Comparison of ENCODE assay signal across 8 cellular contexts in genomic region chr11:76791002-76791770, GRCh38. TPM values are rescaled to one million over a fixed set of nuclear protein-coding genes. Genes with fewer than 3 reads are reported as not detected.
DNase-seq lines count a peak whose midpoint lies in the region; ATAC-seq and TF ChIP-seq lines count a peak whose summit lies in the region.
"Not testable (repeated sequence)": the region's sequence is repeated elsewhere in the genome, so short reads cannot be mapped to it uniquely, and the experiment has no call there.

No MANE protein-coding gene starts in this region.

- H4K20me1 ChIP-seq in smooth muscle cell (ENCODE audit: low read depth): peaks cover 100% of the 10 kb centered on the region

- not testable (repeated sequence) for H3K4me3 Mint-ChIP-seq in endodermal cell

- CTCF ChIA-PET in Panc1 (lab: Charles Lee): not testable (repeated sequence)

- BruUV-seq in Panc1 (replicated peaks; lab: Mats Ljungman, UMichigan): TSS peak; percentile 43

- POLR2A ChIA-PET in Panc1 (lab: Charles Lee): not testable (repeated sequence)

- intact Hi-C loops in Panc1 (cut with micrococcal nuclease; ENCODE audit: unreplicated experiment); left colon (cut with DNase I, micrococcal nuclease); vagina (cut with DNase I): not testable (repeated sequence)

- not testable (repeated sequence) for H2AFZ ChIP-seq in smooth muscle cell (ENCODE audit: low read depth)

- not testable (repeated sequence) for TF ChIP-seq CTCF in Panc1 (IDR thresholded peaks at IDR 0.05); endodermal cell (conservative IDR thresholded peaks at IDR 0.05); smooth muscle cell (IDR thresholded peaks at IDR 0.05; ENCODE audit: borderline replicate concordance, insufficient read depth, poor library complexity, severe bottlenecking); vagina (IDR thresholded peaks at IDR 0.05)

- peaks cover 33% of the 10 kb centered on the region for H3K9me3 Mint-ChIP-seq in endodermal cell

- not testable (repeated sequence) for H3K4me3 ChIP-seq in Panc1 (ENCODE audit: low read depth in 2 of 2, low read length in 2 of 2); smooth muscle cell; vagina
- peak overlapping the region; percentile 38 for H3K4me3 ChIP-seq in endodermal cell (ENCODE audit: low read length)

- DNase-seq in ELF-1 (ENCODE audit: low read depth, low spot score): peak; percentile 35
- not testable (repeated sequence) for DNase-seq in Panc1 (ENCODE audit: low read depth, low spot score); endodermal cell; smooth muscle cell (lab: John Stamatoyannopoulos, UW; ENCODE audit: unreplicated experiment)
- DNase-seq in activated CD8-positive, alpha-beta memory T cell treated with anti-CD3 and anti-CD28 coated beads, Interleukin-2, amount 50 U/mL, for 48 hours: peak; percentile 40
- DNase-seq in left colon: peak; percentile 0 to 4
- peak; percentile 30 for DNase-seq in mesenteric fat pad (ENCODE audit: low spot score)
- peak in 1 of 2 donors; percentile 82 for DNase-seq in vagina (ENCODE audit: extremely low spot score in 2 of 2)

- not testable (repeated sequence) for ATAC-seq in Panc1, left colon

- H3K79me2 ChIP-seq in smooth muscle cell (ENCODE audit: low read depth): peaks cover 96% of the 10 kb centered on the region

- H3F3A ChIP-seq in smooth muscle cell (ENCODE audit: low read depth): peaks cover 19% of the 10 kb centered on the region

- not testable (repeated sequence) for TF ChIP-seq POLR2A in vagina (IDR thresholded peaks at IDR 0.05)

- H3K27ac Mint-ChIP-seq in endodermal cell: not testable (repeated sequence)

- in situ Hi-C loops in Panc1 (cut with HindIII; ENCODE audit: low pct_unique_long_range_greater_than_20kb, low sequenced_read_pairs): not testable (repeated sequence)

- not testable (repeated sequence) for H3K27me3 Mint-ChIP-seq in endodermal cell (ENCODE audit: insufficient read depth)

- H3K27me3 ChIP-seq in Panc1 (ENCODE audit: control insufficient read depth, insufficient read depth, low read length); endodermal cell (ENCODE audit: control insufficient read depth, insufficient read depth, low read length, poor library complexity, severe bottlenecking); smooth muscle cell (ENCODE audit: low read depth); vagina: not testable (repeated sequence)

- peaks cover 73% of the 10 kb centered on the region for H3K36me3 Mint-ChIP-seq in endodermal cell (ENCODE audit: low read depth)

- not testable (repeated sequence) for H3K36me3 ChIP-seq in Panc1 (ENCODE audit: control insufficient read depth, insufficient read depth, low read length); smooth muscle cell (ENCODE audit: low read depth)
- H3K36me3 ChIP-seq in endodermal cell (ENCODE audit: control insufficient read depth, insufficient read depth, low read length): peaks cover 89% of the 10 kb centered on the region
- H3K36me3 ChIP-seq in vagina: peaks cover 0 to 10% of the 10 kb centered on the region in 2 donors

- peaks cover 90% of the 10 kb centered on the region for H3K4me1 Mint-ChIP-seq in endodermal cell

- peak overlapping the region; percentile 74 for H3K4me2 ChIP-seq in smooth muscle cell

- not testable (repeated sequence) for H3K9ac ChIP-seq in endodermal cell (ENCODE audit: extremely low read depth, low read length, poor library complexity, severe bottlenecking); smooth muscle cell (ENCODE audit: low read depth)

- not testable (repeated sequence) for H3K9me3 ChIP-seq in Panc1 (ENCODE audit: control insufficient read depth, insufficient read depth, low read depth, low read length); smooth muscle cell (replicated peaks; ENCODE audit: low read depth); vagina
- peaks cover 41% of the 10 kb centered on the region for H3K9me3 ChIP-seq in endodermal cell (ENCODE audit: control insufficient read depth, low read length)

- WGBS in endodermal cell (ENCODE audit: insufficient coverage in 1 of 2, insufficient read length in 1 of 2), 2 experiments: 90 to 96% methylated on average over 3 to 4 of the region's 4 CpGs
- 87% methylated on average over 4 of the region's 4 CpGs for WGBS in smooth muscle cell (ENCODE audit: low lambda C conversion rate)

- H3K27ac ChIP-seq in Panc1 (ENCODE audit: low read length); endodermal cell (ENCODE audit: low read depth, low read length): not testable (repeated sequence)
- H3K27ac ChIP-seq in smooth muscle cell (ENCODE audit: low read depth) (peak overlapping the region; percentile 74), vagina (peak overlapping the region; percentile 84)

- H3K4me1 ChIP-seq in Panc1 (ENCODE audit: control insufficient read depth, insufficient read depth, low read length) (peaks cover 18% of the 10 kb centered on the region), endodermal cell (ENCODE audit: control insufficient read depth, insufficient read depth, low read length) (peaks cover 52% of the 10 kb centered on the region), smooth muscle cell (ENCODE audit: low read depth) (peaks cover 50% of the 10 kb centered on the region), vagina (peaks cover 100% of the 10 kb centered on the region)

RNA-seq across cellular contexts. Expression of gene TSKU, which starts 8.0 kb away (rescaled TPM):
- total RNA-seq in Panc1 (2021; ENCODE audit: unreplicated experiment): 31.4 TPM
- 44.7 TPM for polyA plus RNA-seq in Panc1 (2012; ENCODE audit: insufficient read length)
- 100 to 1,000 TPM; 105 to 130 TPM for total RNA-seq in endodermal cell
- polyA plus RNA-seq in endodermal cell (2013, experiment 1 of 2): 39.1 TPM
- polyA plus RNA-seq in endodermal cell (2013, experiment 2 of 2): 45.5 TPM
- total RNA-seq in left colon: 10 to 100 TPM; 38.4 to 42.6 TPM
- 185 TPM for total RNA-seq in mesenteric fat pad
- total RNA-seq in smooth muscle cell: 75.2 and 76.5 TPM in 2 replicates
- 122 and 144 TPM in 2 replicates for polyA plus RNA-seq in smooth muscle cell
- 144 TPM for total RNA-seq in vagina
